Comparison of ENCODE assay signal across 8 cellular contexts in the genomic region with DNA sequence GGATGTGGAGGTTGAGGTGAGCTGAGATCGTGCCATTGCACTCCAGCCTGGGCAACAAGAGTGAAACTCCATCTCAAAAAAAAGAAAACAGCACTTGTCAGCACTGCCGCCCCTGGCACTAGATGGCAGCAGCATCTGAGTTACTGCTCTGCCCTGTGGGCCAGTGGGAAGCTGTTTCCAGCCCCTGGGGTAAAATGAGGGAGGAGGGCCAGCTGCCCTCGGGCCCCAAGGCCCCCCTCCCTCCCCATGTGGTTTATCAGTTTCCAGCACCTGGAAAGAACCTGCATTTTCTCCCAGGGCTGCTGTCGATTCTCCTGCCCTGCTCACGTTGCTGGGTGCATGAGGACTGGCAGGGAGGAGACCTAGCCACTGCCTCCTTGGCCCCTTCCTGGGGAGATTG. TPM values are rescaled to one million over a fixed set of nuclear protein-coding genes. Genes with fewer than 3 reads are reported as not detected.
A peak's percentile ranks its signal among the peaks of the same experiment; 100 is the strongest.
DNase-seq lines count a peak whose midpoint lies in the region; ATAC-seq and TF ChIP-seq lines count a peak whose summit lies in the region.

No MANE protein-coding gene starts in this region.

- H2AFZ ChIP-seq in neuronal stem cell (ENCODE audit: low read length): no peak overlapping the region

- peak; percentile 79 for ATAC-seq in activated CD8-positive, alpha-beta memory T cell treated with anti-CD3 and anti-CD28 coated beads, Interleukin-2, amount 10 ng/mL, durations not matched to agents 7 days and 5 days

- no peak overlapping the region for H2BK120ac ChIP-seq in neuronal stem cell (ENCODE audit: low read depth, low read length)

- H3K9ac ChIP-seq in neuronal stem cell (ENCODE audit: low read depth, low read length, poor library complexity): peak overlapping the region; percentile 30

- no peak overlapping the region for H2BK15ac ChIP-seq in neuronal stem cell (ENCODE audit: low read length)

- H3K36me3 Mint-ChIP-seq in activated CD8-positive, alpha-beta memory T cell treated with anti-CD3 and anti-CD28 coated beads, Interleukin-2, amount 10 ng/mL, durations not matched to agents 7 days and 5 days: peaks cover 24% of the 10 kb centered on the region

- H3K27me3 ChIP-seq in neuronal stem cell (ENCODE audit: control insufficient read depth in 3 of 3, insufficient read depth in 3 of 3, low read depth in 1 of 3, low read length in 3 of 3) (no peaks in the 10 kb centered on the region), spleen (replicated peaks in 1 of 7) (no peaks in the 10 kb centered on the region)

- H3K4me1 ChIP-seq in neuronal stem cell (ENCODE audit: control insufficient read depth in 2 of 2, insufficient read depth in 1 of 2, low read depth in 1 of 2, low read length in 2 of 2) (no peaks in the 10 kb centered on the region), spleen (peaks cover 0 to 11% (median 3%) of the 10 kb centered on the region in 6 donors)

- H3K4me3 Mint-ChIP-seq in activated CD8-positive, alpha-beta memory T cell treated with anti-CD3 and anti-CD28 coated beads, Interleukin-2, amount 10 ng/mL, durations not matched to agents 7 days and 5 days: no peak overlapping the region

- peak; percentile 64 for DNase-seq in activated CD8-positive, alpha-beta memory T cell treated with anti-CD3 and anti-CD28 coated beads, Interleukin-2, amount 10 ng/mL, durations not matched to agents 7 days and 5 days
- DNase-seq in activated CD8-positive, alpha-beta memory T cell treated with anti-CD3 and anti-CD28 coated beads, Interleukin-2, amount 50 U/mL, for 4 hours: no peak
- DNase-seq in NCI-H460 (ENCODE audit: extremely low read depth, low read depth): peak; percentile 14
- DNase-seq in choroid plexus epithelial cell (ENCODE audit: low read depth): peak; percentile 51
- no peak for DNase-seq in neuronal stem cell (ENCODE audit: low spot score)
- no peak for DNase-seq in NCI-H1092 treated with DMSO at 0.1 percent for 48 hours (lab: John Stamatoyannopoulos, UW)
- DNase-seq in spleen: no peak
- no peak for DNase-seq in GM19240 (ENCODE audit: insufficient read length, low spot score)

- no peak overlapping the region for H2BK5ac ChIP-seq in neuronal stem cell (ENCODE audit: low read length)

- H3K9me3 Mint-ChIP-seq in activated CD8-positive, alpha-beta memory T cell treated with anti-CD3 and anti-CD28 coated beads, Interleukin-2, amount 10 ng/mL, durations not matched to agents 7 days and 5 days (ENCODE audit: low read depth): no peaks in the 10 kb centered on the region

- no CpG with 5 or more reads among the region's 5 CpGs for WGBS in neuronal stem cell (ENCODE audit: extremely low coverage in 2 of 2, insufficient read length in 2 of 2, insufficient replicate concordance in 1 of 2), 2 donors
- 41 to 52% (median 51%) methylated on average over 5 of the region's 5 CpGs for WGBS in spleen, 5 donors

- no peak overlapping the region for H3K18ac ChIP-seq in neuronal stem cell (ENCODE audit: low read length)

- no peak for TF ChIP-seq POLR2A in spleen (IDR thresholded peaks at IDR 0.05)

- peaks cover 9% of the 10 kb centered on the region for H3K4me1 Mint-ChIP-seq in activated CD8-positive, alpha-beta memory T cell treated with anti-CD3 and anti-CD28 coated beads, Interleukin-2, amount 10 ng/mL, durations not matched to agents 7 days and 5 days

- intact Hi-C loops in spleen (cut with DNase I; ENCODE audit: low total_unique reads): loop anchor here (10.0 kb wide), 1 partner anchor 64 kb away; no protein-coding TSS in a partner anchor

- no peak overlapping the region for H3K4ac ChIP-seq in neuronal stem cell (ENCODE audit: low read length)

- peak; percentile 66 for TF ChIP-seq CTCF in choroid plexus epithelial cell (conservative IDR thresholded peaks at IDR 0.05; ENCODE audit: low read depth, low read length)
- peak in 1 of 11 experiments; percentile 28 for TF ChIP-seq CTCF in spleen (IDR thresholded peaks at IDR 0.05 in 8 of 11, conservative IDR thresholded peaks at IDR 0.05 in 3 of 11)

- no peaks in the 10 kb centered on the region for H3K27me3 Mint-ChIP-seq in activated CD8-positive, alpha-beta memory T cell treated with anti-CD3 and anti-CD28 coated beads, Interleukin-2, amount 10 ng/mL, durations not matched to agents 7 days and 5 days

- H2AK5ac ChIP-seq in neuronal stem cell (ENCODE audit: low read depth, low read length): no peak overlapping the region

- CTCF ChIA-PET in activated CD8-positive, alpha-beta memory T cell treated with anti-CD3 and anti-CD28 coated beads, Interleukin-2, amount 10 ng/mL, durations not matched to agents 7 days and 5 days (lab: Charles Lee): interaction anchor here (0.8 to 2.5 kb wide), 12 partner anchors 12 to 107 kb away, joined by 3 to 25 read pairs (median 3); a partner anchor contains a TSS

- no peak overlapping the region for H2BK12ac ChIP-seq in neuronal stem cell (ENCODE audit: low read length)

- no peak overlapping the region for H3K14ac ChIP-seq in neuronal stem cell (ENCODE audit: low read length)

- H3K36me3 ChIP-seq in neuronal stem cell (replicated peaks in 1 of 2; ENCODE audit: control insufficient read depth in 2 of 2, insufficient read depth in 2 of 2, low read length in 2 of 2): peaks cover 65 to 97% of the 10 kb centered on the region in 2 donors
- H3K36me3 ChIP-seq in spleen: peaks cover 0 to 100% (median 83%) of the 10 kb centered on the region in 6 donors

- H3K9me3 ChIP-seq in neuronal stem cell (replicated peaks in 1 of 2; ENCODE audit: control insufficient read depth in 2 of 2, insufficient read depth in 1 of 2, low read depth in 1 of 2, low read length in 2 of 2) (no peaks in the 10 kb centered on the region), spleen (no peaks in the 10 kb centered on the region)

- H4K8ac ChIP-seq in neuronal stem cell (ENCODE audit: low read depth, low read length): no peak overlapping the region

- peak overlapping the region; percentile 40 for H3K23ac ChIP-seq in neuronal stem cell (ENCODE audit: low read depth, low read length, poor library complexity)

- no peak overlapping the region for H4K91ac ChIP-seq in neuronal stem cell (ENCODE audit: low read depth, low read length, poor library complexity)

- no peak overlapping the region for H3K27ac Mint-ChIP-seq in activated CD8-positive, alpha-beta memory T cell treated with anti-CD3 and anti-CD28 coated beads, Interleukin-2, amount 10 ng/mL, durations not matched to agents 7 days and 5 days

- H3K27ac ChIP-seq in neuronal stem cell (replicated peaks; ENCODE audit: low read length) (no peak overlapping the region), spleen (no peak overlapping the region)

- peaks cover 6% of the 10 kb centered on the region for H3K79me1 ChIP-seq in neuronal stem cell (ENCODE audit: low read depth, low read length)

- H3K4me2 ChIP-seq in neuronal stem cell (ENCODE audit: insufficient read depth, low read length, poor library complexity, severe bottlenecking): no peak overlapping the region

- no peak overlapping the region for H3K4me3 ChIP-seq in choroid plexus epithelial cell (ENCODE audit: low read depth, low read length)
- H3K4me3 ChIP-seq in neuronal stem cell (ENCODE audit: low read length in 2 of 2): no peak overlapping the region
- no peak overlapping the region for H3K4me3 ChIP-seq in spleen

RNA-seq across cellular contexts. Expression of a gene that starts 13.2 kb away (rescaled TPM):
- 1 to 10 TPM; 1.7 to 1.9 TPM for total RNA-seq in activated CD8-positive, alpha-beta memory T cell treated with anti-CD3 and anti-CD28 coated beads, Interleukin-2, amount 10 ng/mL, durations not matched to agents 7 days and 5 days
- total RNA-seq in NCI-H460 (2014; rRNA removed; shearing (Covaris generic)): 0.26 and 0.35 TPM in 2 replicates
- polyA plus RNA-seq in NCI-H460 (2014; cell fraction: nucleus; rRNA removed): 0.29 and 1.3 TPM in 2 replicates
- 3.7 TPM for polyA plus RNA-seq in neuronal stem cell (2013, experiment 1 of 2)
- 4.0 TPM for polyA plus RNA-seq in neuronal stem cell (2013, experiment 2 of 2)
- total RNA-seq in spleen: 1 to 10 TPM in 3 of 7 donors, under 1 TPM in 2, not detected in 2; 0.58 to 5.3 (median 1.9) TPM
- under 1 TPM; 0.46 to 0.67 (median 0.55) TPM for polyA plus RNA-seq in spleen

RNA-seq across cellular contexts. Expression of a gene that starts 17.8 kb away (rescaled TPM):
- 10 to 100 TPM; 83.8 to 89.0 TPM for total RNA-seq in activated CD8-positive, alpha-beta memory T cell treated with anti-CD3 and anti-CD28 coated beads, Interleukin-2, amount 10 ng/mL, durations not matched to agents 7 days and 5 days
- total RNA-seq in NCI-H460 (2014; rRNA removed; shearing (Covaris generic)): 56.2 and 63.1 TPM in 2 replicates
- polyA plus RNA-seq in NCI-H460 (2014; cell fraction: nucleus; rRNA removed): 125 and 134 TPM in 2 replicates
- polyA plus RNA-seq in neuronal stem cell (2013, experiment 1 of 2): 61.8 TPM
- 62.4 TPM for polyA plus RNA-seq in neuronal stem cell (2013, experiment 2 of 2)
- total RNA-seq in spleen: 10 to 100 TPM; 40.5 to 64.4 (median 47.6) TPM
- polyA plus RNA-seq in spleen: 10 to 100 TPM; 34.9 to 52.5 (median 44.4) TPM

Comparison
In these comparisons a context has a peak if more than half of its experiments do, and no peak if none do; other contexts are left out.
1. DNase-seq: peak in activated CD8-positive, alpha-beta memory T cell treated with anti-CD3 and anti-CD28 coated beads, Interleukin-2, amount 10 ng/mL, durations not matched to agents 7 days and 5 days (single experiment), NCI-H460 (single experiment) and choroid plexus epithelial cell (single experiment); none in activated CD8-positive, alpha-beta memory T cell treated with anti-CD3 and anti-CD28 coated beads, Interleukin-2, amount 50 U/mL, for 4 hours (single experiment), neuronal stem cell (single experiment), NCI-H1092 treated with DMSO at 0.1 percent for 48 hours (single experiment), spleen (single experiment) and GM19240 (single experiment).